Comparison of ENCODE assay signal across 1 cellular context in the genomic region with DNA sequence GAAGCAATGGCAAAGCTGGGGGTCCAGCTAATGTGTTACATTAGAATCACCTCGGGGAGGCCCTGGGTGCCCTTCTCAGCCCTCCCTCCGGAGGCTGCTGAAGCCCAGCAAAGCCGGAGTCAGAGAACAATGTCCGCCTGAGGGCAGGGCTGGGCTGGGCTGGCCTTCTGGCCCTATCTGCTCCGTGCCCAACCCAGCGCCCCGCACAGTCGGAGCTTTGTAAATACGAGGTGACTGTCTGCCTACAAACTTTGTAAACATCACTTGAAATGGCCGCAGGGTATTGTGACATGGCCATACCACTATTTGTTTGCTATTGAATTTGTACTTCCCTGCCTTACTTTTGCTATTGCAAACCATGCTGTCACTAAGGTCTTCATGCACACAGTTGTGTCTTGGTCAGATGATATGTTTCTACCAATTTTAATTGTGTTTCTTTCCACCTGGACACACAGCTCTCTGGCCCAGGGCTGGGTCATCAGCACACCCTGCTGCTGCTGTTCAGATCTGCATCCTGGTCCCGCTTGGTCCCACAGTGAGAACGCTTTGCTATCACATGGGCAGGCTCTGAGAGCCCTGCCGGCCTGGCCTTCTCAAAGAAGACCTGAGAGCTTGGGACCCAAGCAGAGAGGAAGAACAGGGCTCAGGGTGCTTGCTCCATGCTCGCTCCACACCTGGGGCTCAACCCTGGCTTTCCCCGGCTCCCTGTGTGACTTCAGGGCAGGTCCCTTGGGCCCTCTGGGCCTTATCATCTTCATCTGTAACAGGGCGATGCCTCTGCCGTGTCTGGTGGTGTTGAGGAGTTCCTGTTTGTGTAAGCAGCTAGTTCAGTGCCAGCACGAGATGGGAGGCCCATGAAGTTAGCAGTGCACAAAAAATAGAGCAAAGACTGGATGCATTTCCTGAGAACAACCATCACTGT.
TF ChIP-seq lines count a peak whose summit lies in the region.

No MANE protein-coding gene starts in this region.

TF ChIP-seq in IMR-90, 13 proteins besides CTCF, POLR2A, EP300 and RAD21:
- TF ChIP-seq MAZ (IDR thresholded peaks at IDR 0.05; ENCODE audit: borderline replicate concordance, low read depth, low read length) (no peak), CEBPB (IDR thresholded peaks at IDR 0.05; ENCODE audit: low read depth, low read length) (peak; percentile 92)
